ENCODE assay signal across 8 cellular contexts in genomic region chr1:221201773-221202172, GRCh38.
"Had no signal": no experiment of that assay in that cellular context is flagged by ENCODE, and none has a peak within 500 bp of the region (broad histone marks: within the 10 kb centered on the region; RNA-seq: fewer than 3 reads in every experiment).

No MANE protein-coding gene starts in this region.

- H3K9me3 ChIP-seq: HAP-1 had no signal

- H3K4me3 Mint-ChIP-seq: HFFc6 had no signal

- DNase-seq: GOT3, H7, HFFc6, IMR-90, KG1 had no signal

- ATAC-seq: HCT116, K562 had no signal

- H3K36me3 ChIP-seq: HAP-1 had no signal

- H3K4me3 ChIP-seq: HAP-1, K562 had no signal

- H3K4me1 ChIP-seq: HAP-1 had no signal

- H3K27ac Mint-ChIP-seq: HFFc6 had no signal
